ENCODE assay signal across 7 cellular contexts in the genomic region with DNA sequence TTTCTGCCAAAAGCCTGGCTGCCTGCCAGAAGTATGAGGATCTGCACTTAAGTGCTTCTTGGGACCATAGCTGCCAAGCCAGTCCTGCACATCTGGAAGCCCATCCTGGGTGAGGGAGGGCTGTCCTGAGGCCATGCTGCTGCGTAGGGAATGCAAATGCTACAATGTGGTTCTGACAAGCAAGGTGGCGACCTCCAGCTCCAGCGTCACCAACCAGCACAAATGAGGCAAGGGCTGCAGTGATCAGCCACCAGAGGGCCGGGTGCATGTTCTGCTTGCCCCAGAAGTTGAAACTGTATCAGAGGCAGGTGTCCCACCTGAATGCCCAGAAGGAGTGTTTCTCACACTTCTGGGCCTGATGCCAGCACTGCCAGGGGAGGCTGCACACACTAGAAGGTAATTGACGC.
DNase-seq lines count a peak whose midpoint lies in the region; ATAC-seq, FAIRE-seq and TF ChIP-seq lines count a peak whose summit lies in the region.

No MANE protein-coding gene starts in this region.

- TF ChIP-seq CTCF in GM13976 (IDR thresholded peaks at IDR 0.05; ENCODE audit: borderline replicate concordance, control extremely low read depth, extremely low read depth, insufficient read depth, missing control alignments): peak; percentile 27
- TF ChIP-seq CTCF in endothelial cell (IDR thresholded peaks at IDR 0.05; ENCODE audit: unreplicated experiment): peak; percentile 21

- FAIRE-seq in H54 (lab: Jason Lieb, UNC): peak; percentile 6

- H3K9me3 Mint-ChIP-seq in endothelial cell (ENCODE audit: unreplicated experiment): no peaks in the 10 kb centered on the region

- H3K36me3 Mint-ChIP-seq in endothelial cell (ENCODE audit: low read depth, unreplicated experiment): no peaks in the 10 kb centered on the region

- H3K27ac Mint-ChIP-seq in endothelial cell (ENCODE audit: unreplicated experiment): no peak overlapping the region

- TF ChIP-seq POLR2A in H54 (IDR thresholded peaks at IDR 0.05; ENCODE audit: low read depth, low read length): no peak

- ATAC-seq in HG03571 (IDR thresholded peaks at IDR 0.05; ENCODE audit: unreplicated experiment): no peak

- DNase-seq in GM13976 (ENCODE audit: low spot score) (peak; percentile 12), H54 (ENCODE audit: insufficient read length, low spot score) (no peak), NCI-H187 (lab: John Stamatoyannopoulos, UW) (peak; percentile 18 to 28), endothelial cell (ENCODE audit: low spot score) (peak; percentile 47), foreskin melanocyte (no peak), mucosa of gallbladder (ENCODE audit: low spot score) (no peak)

- no peaks in the 10 kb centered on the region for H3K27me3 Mint-ChIP-seq in endothelial cell (ENCODE audit: unreplicated experiment)

- H3K4me1 Mint-ChIP-seq in endothelial cell (ENCODE audit: unreplicated experiment): no peaks in the 10 kb centered on the region

- in situ Hi-C loops in GM13976 (cut with MboI; ENCODE audit: low sequenced_read_pairs, unreplicated experiment): no loop called here

- no peak overlapping the region for H3K4me3 Mint-ChIP-seq in endothelial cell (ENCODE audit: unreplicated experiment)

Comparison
In these comparisons a context has a peak if more than half of its experiments do, and no peak if none do; other contexts are left out.
1. DNase-seq: peak in GM13976 (single experiment), NCI-H187 (2 of 2) and endothelial cell (single experiment); none in H54 (single experiment), foreskin melanocyte (single experiment) and mucosa of gallbladder (single experiment).